Comparison of ENCODE assay signal across 8 cellular contexts in genomic region chr3:195909294-195909644, GRCh38. TPM values are rescaled to one million over a fixed set of nuclear protein-coding genes. Genes with fewer than 3 reads are reported as not detected.
DNase-seq lines count a peak whose midpoint lies in the region; ATAC-seq and TF ChIP-seq lines count a peak whose summit lies in the region.

No MANE protein-coding gene starts in this region.

- no peak overlapping the region for H3K27ac Mint-ChIP-seq in activated CD4-positive, alpha-beta T cell treated with anti-CD3 and anti-CD28 coated beads, Interleukin-2, amount 10 ng/mL, durations not matched to agents 24 days and 14 days

- intact Hi-C loops in activated CD4-positive, alpha-beta T cell treated with anti-CD3 and anti-CD28 coated beads, Interleukin-2, amount 10 ng/mL, durations not matched to agents 24 days and 14 days (cut with micrococcal nuclease) = loop anchor here (5.0 to 10.0 kb wide), 3 partner anchors 46 to 593 kb away; partner anchors contain the start of genes PPP1R2 and RNF168

- H3K27ac ChIP-seq in SJCRH30 = no peak overlapping the region
- no peak overlapping the region for H3K27ac ChIP-seq in foreskin keratinocyte

- H3K4me3 Mint-ChIP-seq in activated CD4-positive, alpha-beta T cell treated with anti-CD3 and anti-CD28 coated beads, Interleukin-2, amount 10 ng/mL, durations not matched to agents 24 days and 14 days = peak overlapping the region; percentile 57

- H3K36me3 Mint-ChIP-seq in activated CD4-positive, alpha-beta T cell treated with anti-CD3 and anti-CD28 coated beads, Interleukin-2, amount 10 ng/mL, durations not matched to agents 24 days and 14 days (ENCODE audit: low read depth) = peaks cover 13% of the 10 kb centered on the region

- peaks cover 35% of the 10 kb centered on the region for H3K4me1 Mint-ChIP-seq in activated CD4-positive, alpha-beta T cell treated with anti-CD3 and anti-CD28 coated beads, Interleukin-2, amount 10 ng/mL, durations not matched to agents 24 days and 14 days

- no peaks in the 10 kb centered on the region for H3K9me3 Mint-ChIP-seq in activated CD4-positive, alpha-beta T cell treated with anti-CD3 and anti-CD28 coated beads, Interleukin-2, amount 10 ng/mL, durations not matched to agents 24 days and 14 days

- peak; percentile 35 for ATAC-seq in HG02885 (IDR thresholded peaks at IDR 0.05; ENCODE audit: poor library complexity, unreplicated experiment)
- peak; percentile 6 for ATAC-seq in foreskin keratinocyte
- peak; percentile 20 for ATAC-seq in stimulated activated naive CD8-positive, alpha-beta T cell treated with anti-CD3 and anti-CD28 coated beads, Interleukin-15, Interleukin-2, amounts not matched to agents 100 U/mL and 50 U/mL, for 24 hours

- H3K4me1 ChIP-seq in SJCRH30 (peaks cover 22% of the 10 kb centered on the region), foreskin keratinocyte (peaks cover 16% of the 10 kb centered on the region)

- TF ChIP-seq CTCF in foreskin keratinocyte (conservative IDR thresholded peaks at IDR 0.05) = no peak

- no peak for DNase-seq in activated CD4-positive, alpha-beta T cell treated with anti-CD3 and anti-CD28 coated beads, Interleukin-2, amount 10 ng/mL, durations not matched to agents 24 days and 14 days
- DNase-seq in activated CD4-positive, alpha-beta T cell treated with anti-CD3 and anti-CD28 coated beads for 48 hours = no peak
- DNase-seq in SJCRH30 (peak; percentile 37 to 40), foreskin keratinocyte (no peak), NCI-H1436 (lab: John Stamatoyannopoulos, UW) (no peak), NCI-H345 treated with DMSO at 0.1 percent for 48 hours (lab: John Stamatoyannopoulos, UW; ENCODE audit: unreplicated experiment) (no peak)
- DNase-seq in stimulated activated naive CD8-positive, alpha-beta T cell treated with anti-CD3 and anti-CD28 coated beads, Interleukin-15, Interleukin-2, amounts not matched to agents 100 U/mL and 50 U/mL, for 24 hours = no peak

- H3K36me3 ChIP-seq in SJCRH30 = no peaks in the 10 kb centered on the region

- H3K9me3 ChIP-seq in SJCRH30 (replicated peaks) = no peaks in the 10 kb centered on the region

- H3K4me3 ChIP-seq in SJCRH30 = peak overlapping the region; percentile 68

- no peaks in the 10 kb centered on the region for H3K27me3 Mint-ChIP-seq in activated CD4-positive, alpha-beta T cell treated with anti-CD3 and anti-CD28 coated beads, Interleukin-2, amount 10 ng/mL, durations not matched to agents 24 days and 14 days

- no peaks in the 10 kb centered on the region for H3K27me3 ChIP-seq in SJCRH30
- no peaks in the 10 kb centered on the region for H3K27me3 ChIP-seq in foreskin keratinocyte

RNA-seq across cellular contexts. Expression of gene TNK2, which starts 0.9 kb away (rescaled TPM):
- 101 and 110 TPM in 2 replicates for total RNA-seq in activated CD4-positive, alpha-beta T cell treated with anti-CD3 and anti-CD28 coated beads, Interleukin-2, amount 10 ng/mL, durations not matched to agents 24 days and 14 days
- total RNA-seq in SJCRH30 (2014; rRNA removed; shearing (Covaris generic)) = 17.4 and 21.8 TPM in 2 replicates
- 26.7 and 29.8 TPM in 2 replicates for total RNA-seq in foreskin keratinocyte
- polyA plus RNA-seq in foreskin keratinocyte = 28.1 and 30.7 TPM in 2 replicates

Comparison
In these comparisons a context has a peak if more than half of its experiments do, and no peak if none do; other contexts are left out.
1. DNase-seq: peak in SJCRH30 (2 of 2); none in activated CD4-positive, alpha-beta T cell treated with anti-CD3 and anti-CD28 coated beads, Interleukin-2, amount 10 ng/mL, durations not matched to agents 24 days and 14 days (single experiment), activated CD4-positive, alpha-beta T cell treated with anti-CD3 and anti-CD28 coated beads for 48 hours (single experiment), foreskin keratinocyte (0 of 2), stimulated activated naive CD8-positive, alpha-beta T cell treated with anti-CD3 and anti-CD28 coated beads, Interleukin-15, Interleukin-2, amounts not matched to agents 100 U/mL and 50 U/mL, for 24 hours (single experiment), NCI-H1436 (single experiment) and NCI-H345 treated with DMSO at 0.1 percent for 48 hours (single experiment).
2. Peak in every context shown above with its lines, with median percentiles within 50 percentile points of each other: ATAC-seq.